Comparison of ENCODE assay signal across 21 cellular contexts in the genomic region with DNA sequence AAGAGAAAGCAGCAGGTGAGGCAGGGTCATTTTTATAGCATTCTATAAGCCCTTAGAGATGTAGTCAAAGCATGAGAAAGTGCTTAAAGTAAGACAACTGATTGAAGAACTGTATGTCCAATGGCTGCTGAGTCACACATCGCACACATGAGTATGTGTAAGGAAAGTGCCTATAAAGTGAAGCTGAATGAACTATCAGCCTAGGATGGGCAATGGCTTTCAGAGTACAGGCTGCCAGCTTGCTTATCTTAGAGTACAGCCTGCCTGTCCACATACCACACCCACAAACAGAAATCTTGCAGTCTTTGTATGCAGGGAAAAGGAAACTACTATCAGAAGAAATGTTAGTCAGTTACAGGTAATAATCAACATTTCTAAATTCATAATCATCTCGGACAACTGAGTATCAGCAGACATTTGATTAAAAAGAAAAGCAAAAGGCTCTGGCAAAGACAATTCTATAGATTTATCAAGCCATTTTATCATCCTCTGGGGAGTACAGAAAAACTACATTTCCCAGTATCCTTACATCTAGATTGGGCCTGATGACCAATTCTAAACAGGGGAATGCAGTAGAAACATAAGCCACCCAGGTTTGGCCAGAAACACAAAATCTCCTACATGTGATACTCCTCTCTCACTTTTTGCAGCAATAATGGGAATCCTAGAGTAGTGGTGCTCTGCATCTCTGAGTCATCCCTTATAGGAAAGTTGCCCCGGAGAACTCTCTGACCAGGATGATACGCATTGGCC. TPM values are rescaled to one million over a fixed set of nuclear protein-coding genes. Genes with fewer than 3 reads are reported as not detected.
"Had no signal": no experiment of that assay in that cellular context is flagged by ENCODE, and none has a peak within 500 bp of the region (broad histone marks: within the 10 kb centered on the region; RNA-seq: fewer than 3 reads in every experiment).

No MANE protein-coding gene starts in this region.

- H3K36me3 Mint-ChIP-seq: activated naive CD8-positive, alpha-beta T cell treated with anti-CD3 and anti-CD28 coated beads, Interleukin-2, amount 10 ng/mL, durations not matched to agents 7 days and 5 days; stimulated activated effector memory CD8-positive, alpha-beta T cell treated with anti-CD3 and anti-CD28 coated beads, Interleukin-12 subunit alpha, Interleukin-12 subunit beta, amount 100 ng/mL, for 72 hours; T-cell had no signal

- H3K4me3 ChIP-seq: gastroesophageal sphincter, heart right ventricle, left lung, sigmoid colon had no signal

- H3K27me3 Mint-ChIP-seq: activated CD8-positive, alpha-beta T cell treated with anti-CD3 and anti-CD28 coated beads for 36 hours; T-cell had no signal

- H3K36me3 ChIP-seq: brain microvascular endothelial cell, gastroesophageal sphincter, heart right ventricle, left lung, sigmoid colon, WERI-Rb-1 had no signal

- H3K27me3 ChIP-seq: brain microvascular endothelial cell, gastroesophageal sphincter, left lung, sigmoid colon had no signal

- ATAC-seq: activated CD8-positive, alpha-beta T cell treated with anti-CD3 and anti-CD28 coated beads for 36 hours; activated T-cell treated with anti-CD3 and anti-CD28 coated beads, Interleukin-2, amount 50 U/mL, for 4 hours; gastroesophageal sphincter; heart right ventricle; left lung; naive thymus-derived CD4-positive, alpha-beta T cell; stimulated activated effector memory CD8-positive, alpha-beta T cell treated with anti-CD3 and anti-CD28 coated beads, Interleukin-12 subunit alpha, Interleukin-12 subunit beta, amount 100 ng/mL, for 72 hours; T-cell had no signal

- H3K9me3 ChIP-seq: gastroesophageal sphincter, heart right ventricle, left lung, sigmoid colon had no signal

- H3K9me3 Mint-ChIP-seq: activated CD8-positive, alpha-beta T cell treated with anti-CD3 and anti-CD28 coated beads for 36 hours; activated naive CD8-positive, alpha-beta T cell treated with anti-CD3 and anti-CD28 coated beads, Interleukin-2, amount 10 ng/mL, durations not matched to agents 7 days and 5 days; activated T-cell treated with anti-CD3 and anti-CD28 coated beads, Interleukin-2, amount 50 U/mL, for 4 hours; naive thymus-derived CD4-positive, alpha-beta T cell; stimulated activated effector memory CD8-positive, alpha-beta T cell treated with anti-CD3 and anti-CD28 coated beads, Interleukin-12 subunit alpha, Interleukin-12 subunit beta, amount 100 ng/mL, for 72 hours; T-cell had no signal

- DNase-seq: activated CD4-positive, alpha-beta T cell treated with anti-CD3 and anti-CD28 coated beads for 4 hours; activated CD8-positive, alpha-beta T cell treated with anti-CD3 and anti-CD28 coated beads for 36 hours; activated effector memory CD4-positive, alpha-beta T cell treated with Interleukin-2 at 50 U/mL for 16 hours; activated naive CD8-positive, alpha-beta T cell treated with anti-CD3 and anti-CD28 coated beads, Interleukin-2, amount 10 ng/mL, durations not matched to agents 7 days and 5 days; activated T-cell treated with anti-CD3 and anti-CD28 coated beads, Interleukin-2, amount 50 U/mL, for 4 hours; anterior cingulate cortex; brain microvascular endothelial cell; effector memory CD4-positive, alpha-beta T cell; heart right ventricle; islet precursor cell; left lung; mammary epithelial cell; naive thymus-derived CD4-positive, alpha-beta T cell; sigmoid colon; stimulated activated CD4-positive, alpha-beta T cell treated with anti-CD3 and anti-CD28 coated beads, Interleukin-2, amount 100 ng/mL, for 24 hours; T-cell; T-helper 9 cell; WERI-Rb-1 had no signal

- H3K4me3 Mint-ChIP-seq: activated CD8-positive, alpha-beta T cell treated with anti-CD3 and anti-CD28 coated beads for 36 hours; activated naive CD8-positive, alpha-beta T cell treated with anti-CD3 and anti-CD28 coated beads, Interleukin-2, amount 10 ng/mL, durations not matched to agents 7 days and 5 days; activated T-cell treated with anti-CD3 and anti-CD28 coated beads, Interleukin-2, amount 50 U/mL, for 4 hours; naive thymus-derived CD4-positive, alpha-beta T cell; stimulated activated effector memory CD8-positive, alpha-beta T cell treated with anti-CD3 and anti-CD28 coated beads, Interleukin-12 subunit alpha, Interleukin-12 subunit beta, amount 100 ng/mL, for 72 hours; T-cell had no signal

- H3K27ac ChIP-seq: brain microvascular endothelial cell, gastroesophageal sphincter, heart right ventricle, left lung, parathyroid adenoma, sigmoid colon, WERI-Rb-1 had no signal

- H3K4me1 ChIP-seq: gastroesophageal sphincter, heart right ventricle, left lung, parathyroid adenoma, sigmoid colon had no signal

- H3K4me1 Mint-ChIP-seq: stimulated activated effector memory CD8-positive, alpha-beta T cell treated with anti-CD3 and anti-CD28 coated beads, Interleukin-12 subunit alpha, Interleukin-12 subunit beta, amount 100 ng/mL, for 72 hours had no signal

- H3K27ac Mint-ChIP-seq: activated CD8-positive, alpha-beta T cell treated with anti-CD3 and anti-CD28 coated beads for 36 hours; activated naive CD8-positive, alpha-beta T cell treated with anti-CD3 and anti-CD28 coated beads, Interleukin-2, amount 10 ng/mL, durations not matched to agents 7 days and 5 days; naive thymus-derived CD4-positive, alpha-beta T cell; stimulated activated effector memory CD8-positive, alpha-beta T cell treated with anti-CD3 and anti-CD28 coated beads, Interleukin-12 subunit alpha, Interleukin-12 subunit beta, amount 100 ng/mL, for 72 hours; T-cell had no signal

RNA-seq across cellular contexts. Expression of a gene that starts 46.9 kb away (rescaled TPM):
- total RNA-seq: activated CD8-positive, alpha-beta T cell treated with anti-CD3 and anti-CD28 coated beads for 36 hours; activated naive CD8-positive, alpha-beta T cell treated with anti-CD3 and anti-CD28 coated beads, Interleukin-2, amount 10 ng/mL, durations not matched to agents 7 days and 5 days; activated T-cell treated with anti-CD3 and anti-CD28 coated beads, Interleukin-2, amount 50 U/mL, for 4 hours; heart right ventricle; sigmoid colon; T-cell had no signal
- polyA plus RNA-seq: naive thymus-derived CD4-positive, alpha-beta T cell had no signal
